Comparison of ENCODE assay signal across 8 cellular contexts in genomic region chr14:24298892-24299254, GRCh38. TPM values are rescaled to one million over a fixed set of nuclear protein-coding genes. Genes with fewer than 3 reads are reported as not detected.
DNase-seq lines count a peak whose midpoint lies in the region; ATAC-seq, FAIRE-seq and TF ChIP-seq lines count a peak whose summit lies in the region.

No MANE protein-coding gene starts in this region.

- peak; percentile 87 for DNase-seq in AG08396 (ENCODE audit: low spot score)
- peak; percentile 24 to 26 for DNase-seq in SJCRH30
- peak; percentile 56 to 61 for DNase-seq in erythroblast (lab: John Stamatoyannopoulos, UW)
- DNase-seq in NCI-H526 (lab: John Stamatoyannopoulos, UW): no peak
- no peak for DNase-seq in NOMO-1 treated with DMSO at 0.1 percent for 48 hours (lab: John Stamatoyannopoulos, UW; ENCODE audit: unreplicated experiment)
- DNase-seq in D721Med (ENCODE audit: insufficient read length, low spot score): no peak

- ATAC-seq in GM21360 (IDR thresholded peaks at IDR 0.05; ENCODE audit: unreplicated experiment): peak; percentile 6

- H3K4me2 ChIP-seq in neural cell (ENCODE audit: low read length): peak overlapping the region; percentile 95

- peak overlapping the region; percentile 70 for H3K9ac ChIP-seq in neural cell (ENCODE audit: low read length)

- H3K9me3 ChIP-seq in SJCRH30 (replicated peaks): no peaks in the 10 kb centered on the region
- H3K9me3 ChIP-seq in neural cell (ENCODE audit: low read length): no peaks in the 10 kb centered on the region

- H3K27me3 ChIP-seq in SJCRH30 (no peaks in the 10 kb centered on the region), neural cell (ENCODE audit: insufficient read depth, low read depth, low read length) (no peaks in the 10 kb centered on the region)

- no peaks in the 10 kb centered on the region for H3K4me1 ChIP-seq in SJCRH30

- no peak for TF ChIP-seq POLR2A in erythroblast (IDR thresholded peaks at IDR 0.05; ENCODE audit: low read length)

- peak overlapping the region; percentile 91 for H2AFZ ChIP-seq in neural cell (ENCODE audit: low read depth, low read length)

- peaks cover 13% of the 10 kb centered on the region for H3K36me3 ChIP-seq in SJCRH30
- no peaks in the 10 kb centered on the region for H3K36me3 ChIP-seq in neural cell (ENCODE audit: insufficient read depth, low read length)

- H3K27ac ChIP-seq in SJCRH30 (no peak overlapping the region), neural cell (ENCODE audit: low read length) (no peak overlapping the region)

- no peaks in the 10 kb centered on the region for H4K20me1 ChIP-seq in neural cell (ENCODE audit: insufficient read depth)

- no peaks in the 10 kb centered on the region for H3F3A ChIP-seq in neural cell (ENCODE audit: insufficient read depth, low read length, poor library complexity, severe bottlenecking)

- TF ChIP-seq RAD21 in neural cell (conservative IDR thresholded peaks at IDR 0.05): no peak

- no peak for TF ChIP-seq CTCF in neural cell (IDR thresholded peaks at IDR 0.05; ENCODE audit: poor library complexity, severe bottlenecking)
- TF ChIP-seq CTCF in D721Med (IDR thresholded peaks at IDR 0.05; ENCODE audit: insufficient read depth, missing control alignments): no peak

- no peak for TF ChIP-seq EP300 in neural cell (conservative IDR thresholded peaks at IDR 0.05; ENCODE audit: poor library complexity, severe bottlenecking)

- no peaks in the 10 kb centered on the region for H3K79me2 ChIP-seq in neural cell (replicated peaks; ENCODE audit: insufficient read depth, low read length)

- no peaks in the 10 kb centered on the region for H3K9me2 ChIP-seq in neural cell (ENCODE audit: insufficient read depth, low read length)

- no peak for FAIRE-seq in D721Med (lab: Jason Lieb, UNC)

- H3K4me3 ChIP-seq in SJCRH30: peak overlapping the region; percentile 66
- H3K4me3 ChIP-seq in neural cell (ENCODE audit: low read length): peak overlapping the region; percentile 97

TF ChIP-seq in neural cell, 6 proteins besides CTCF, POLR2A, EP300 and RAD21:
- TF ChIP-seq TAF1 (IDR thresholded peaks at IDR 0.05; ENCODE audit: low read depth): no peak
- TF ChIP-seq REST (IDR thresholded peaks at IDR 0.05; ENCODE audit: borderline replicate concordance): no peak
- TF ChIP-seq POLR2AphosphoS5 (IDR thresholded peaks at IDR 0.05): no peak
- no peak for TF ChIP-seq MXI1 (conservative IDR thresholded peaks at IDR 0.05; ENCODE audit: poor library complexity, severe bottlenecking)
- no peak for TF ChIP-seq EZH2 (IDR thresholded peaks at IDR 0.05; ENCODE audit: borderline replicate concordance, insufficient read depth, low read length, poor library complexity, severe bottlenecking)
- no peak for TF ChIP-seq SMC3 (conservative IDR thresholded peaks at IDR 0.05; ENCODE audit: poor library complexity)

RNA-seq across cellular contexts. Expression of gene DHRS1, which starts 0.7 kb away (rescaled TPM):
- total RNA-seq in SJCRH30 (2014; rRNA removed; shearing (Covaris generic)): 9.5 and 9.6 TPM in 2 replicates
- 5.5 and 6.9 TPM in 2 replicates for polyA plus RNA-seq in neural cell
- 3.4 and 6.5 TPM in 2 replicates for polyA minus RNA-seq in neural cell

RNA-seq across cellular contexts. Expression of gene NOP9, which starts 0.8 kb away (rescaled TPM):
- 30.1 and 33.0 TPM in 2 replicates for total RNA-seq in SJCRH30 (2014; rRNA removed; shearing (Covaris generic))
- 13.0 and 19.5 TPM in 2 replicates for polyA plus RNA-seq in neural cell
- polyA minus RNA-seq in neural cell: 26.2 and 31.9 TPM in 2 replicates

RNA-seq across cellular contexts. Expression of gene CIDEB, which starts 8.9 kb away (rescaled TPM):
- 0.08 and 0.20 TPM in 2 replicates for total RNA-seq in SJCRH30 (2014; rRNA removed; shearing (Covaris generic))
- polyA plus RNA-seq in neural cell: not detected in 2 replicates
- polyA minus RNA-seq in neural cell: not detected in 2 replicates

RNA-seq across cellular contexts. Expression of gene LTB4R2, which starts 11.1 kb away (rescaled TPM):
- 4.4 and 5.3 TPM in 2 replicates for total RNA-seq in SJCRH30 (2014; rRNA removed; shearing (Covaris generic))
- 3.4 and 5.0 TPM in 2 replicates for polyA plus RNA-seq in neural cell
- 6.4 and 8.8 TPM in 2 replicates for polyA minus RNA-seq in neural cell

RNA-seq across cellular contexts. Expression of gene LTB4R, which starts 12.4 kb away (rescaled TPM):
- 2.0 and 3.8 TPM in 2 replicates for total RNA-seq in SJCRH30 (2014; rRNA removed; shearing (Covaris generic))
- polyA plus RNA-seq in neural cell: 4.3 and 5.2 TPM in 2 replicates
- polyA minus RNA-seq in neural cell: 2.2 and 3.5 TPM in 2 replicates

Comparison
In these comparisons a context has a peak if more than half of its experiments do, and no peak if none do; other contexts are left out.
1. DNase-seq: peak in AG08396 (single experiment), SJCRH30 (2 of 2) and erythroblast (2 of 2); none in NCI-H526 (0 of 2), NOMO-1 treated with DMSO at 0.1 percent for 48 hours (single experiment) and D721Med (single experiment).